13 cellular contexts compared by ENCODE assay signal in genomic region chr1:46037597-46037936, GRCh38.
A peak's percentile ranks its signal among the peaks of the same experiment; 100 is the strongest.
DNase-seq lines count a peak whose midpoint lies in the region; ATAC-seq, FAIRE-seq and TF ChIP-seq lines count a peak whose summit lies in the region.
"Had no signal": no experiment of that assay in that cellular context is flagged by ENCODE, and none has a peak within 500 bp of the region (broad histone marks: within the 10 kb centered on the region; RNA-seq: fewer than 3 reads in every experiment).

No MANE protein-coding gene starts in this region.

- TF ChIP-seq POLR2A in K562 (conservative IDR thresholded peaks at IDR 0.05) (peak; percentile 71), gastroesophageal sphincter (IDR thresholded peaks at IDR 0.05) (no peak), suprapubic skin (IDR thresholded peaks at IDR 0.05) (no peak)

- TF ChIP-seq CTCF in left ventricle myocardium inferior (IDR thresholded peaks at IDR 0.05; ENCODE audit: borderline replicate concordance) (no peak), K562 (IDR thresholded peaks at IDR 0.05 in 2 of 3, conservative IDR thresholded peaks at IDR 0.05 in 1 of 3; ENCODE audit: insufficient read depth in 2 of 3, low read depth in 1 of 3, low read length in 3 of 3) (no peak), gastroesophageal sphincter (IDR thresholded peaks at IDR 0.05) (no peak), suprapubic skin (IDR thresholded peaks at IDR 0.05) (no peak)

- no peaks in the 10 kb centered on the region for H3K79me2 ChIP-seq in K562 (ENCODE audit: control insufficient read depth, insufficient read depth, low read length)

- in situ Hi-C loops in K562 (cut with MboI): loop anchor here (5.0 kb wide), 1 partner anchor 140 kb away; the partner anchor contains the start of genes P3R3URF and TSPAN1

- intact Hi-C loops in left ventricle myocardium inferior (cut with micrococcal nuclease): loop anchor here (2.0 kb wide), 1 partner anchor 141 kb away; no protein-coding TSS in a partner anchor
- intact Hi-C loops in left ventricle myocardium superior (cut with micrococcal nuclease): loop anchor here (2.0 kb wide), 1 partner anchor 141 kb away; no protein-coding TSS in a partner anchor
- intact Hi-C loops in K562 (cut with micrococcal nuclease): loop anchor here (1.0 to 2.0 kb wide), 3 partner anchors 95 to 186 kb away; partner anchors contain the start of gene PIK3R3

- DNase-seq in left ventricle myocardium inferior (no peak), left ventricle myocardium superior (no peak), HT1080 (ENCODE audit: low read depth) (peak; percentile 30), K562 (ENCODE audit: extremely low read depth in 1 of 4, low spot score in 3 of 4) (no peak), SW480 (ENCODE audit: low spot score) (no peak), suprapubic skin (ENCODE audit: low spot score in 2 of 2) (no peak)
- DNase-seq in stimulated activated naive B cell treated with anti-CD40 and anti-IgM and Interleukin-4, amounts not matched to agents 10 μg/mL and 1 μg/mL and 100 μg/mL, for 72 hours: no peak
- DNase-seq: SIG-M5 had no signal

- no peak overlapping the region for H2AFZ ChIP-seq in K562 (ENCODE audit: low read depth, low read length)

- H4K20me1 ChIP-seq in K562 (replicated peaks; ENCODE audit: control insufficient read depth, insufficient read depth, low read length): 0 out of 2 replicates have a peak, but pooled peaks cover 8% of the 10 kb centered on the region

- H3K36me3 Mint-ChIP-seq in stimulated activated naive B cell treated with anti-CD40 and anti-IgM and Interleukin-4, amounts not matched to agents 10 μg/mL and 1 μg/mL and 100 μg/mL, for 72 hours: peaks cover 1 to 7% of the 10 kb centered on the region in 2 donors

- WGBS in K562 (ENCODE audit: insufficient coverage, low coverage, missing lambda C conversion rate): 43% methylated on average over 4 of the region's 4 CpGs
- 61 to 82% methylated on average over 4 of the region's 4 CpGs for WGBS in gastroesophageal sphincter (ENCODE audit: low coverage in 1 of 2), 2 donors
- 77% methylated on average over 4 of the region's 4 CpGs for WGBS in suprapubic skin

- TF ChIP-seq RAD21 in K562 (CRISPR knock-in tag; conservative IDR thresholded peaks at IDR 0.05 in 1 of 2, IDR thresholded peaks at IDR 0.05 in 1 of 2): no peak

- H3K4me2 ChIP-seq in K562 (ENCODE audit: insufficient read depth, low read length): no peak overlapping the region; the same call in 1 of the 2 replicates

- H3K9ac ChIP-seq in K562 (ENCODE audit: insufficient read depth in 1 of 2, low read depth in 2 of 2, low read length in 2 of 2): no peak overlapping the region

- TSS peak; percentile 34 for BruUV-seq in K562 (replicated peaks; lab: Mats Ljungman, UMichigan)

- TF ChIP-seq EP300 in K562 (IDR thresholded peaks at IDR 0.05; ENCODE audit: low read length) (no peak), gastroesophageal sphincter (IDR thresholded peaks at IDR 0.05) (no peak), suprapubic skin (IDR thresholded peaks at IDR 0.05) (no peak)

- no peaks in the 10 kb centered on the region for H3K27me3 Mint-ChIP-seq in stimulated activated naive B cell treated with anti-CD40 and anti-IgM and Interleukin-4, amounts not matched to agents 10 μg/mL and 1 μg/mL and 100 μg/mL, for 72 hours
- H3K27me3 Mint-ChIP-seq: CD4-positive, alpha-beta T cell had no signal

- no peak overlapping the region for H3K27ac Mint-ChIP-seq in stimulated activated naive B cell treated with anti-CD40 and anti-IgM and Interleukin-4, amounts not matched to agents 10 μg/mL and 1 μg/mL and 100 μg/mL, for 72 hours
- H3K27ac Mint-ChIP-seq: CD4-positive, alpha-beta T cell had no signal

- ATAC-seq in left ventricle myocardium superior (no peak), K562 (peak; percentile 14), gastroesophageal sphincter (no peak)
- ATAC-seq in stimulated activated naive B cell treated with anti-CD40 and anti-IgM and Interleukin-4, amounts not matched to agents 10 μg/mL and 1 μg/mL and 100 μg/mL, for 72 hours (replicated peaks): peak; percentile 6 to 17

- H3K27me3 ChIP-seq in left ventricle myocardium inferior (ENCODE audit: low read depth): no peaks in the 10 kb centered on the region
- no peaks in the 10 kb centered on the region for H3K27me3 ChIP-seq in K562 (ENCODE audit: control insufficient read depth in 2 of 2, insufficient read depth in 2 of 2, low read length in 2 of 2)
- no peaks in the 10 kb centered on the region for H3K27me3 ChIP-seq in gastroesophageal sphincter
- no peaks in the 10 kb centered on the region for H3K27me3 ChIP-seq in suprapubic skin
- H3K27me3 ChIP-seq: BE2C had no signal

- no peak for FAIRE-seq in K562 (lab: Jason Lieb, UNC)

- CTCF ChIA-PET in K562 (lab: Yijun Ruan, JAX; ENCODE audit: low intra/inter-chr PET ratio): interaction anchor here (0.6 to 5.8 kb wide), 7 partner anchors 133 to 186 kb away, joined by 3 to 157 read pairs (median 6); partner anchors contain the start of gene TSPAN1

- H3K9me3 ChIP-seq in left ventricle myocardium inferior (replicated peaks) (no peaks in the 10 kb centered on the region), K562 (replicated peaks; ENCODE audit: control insufficient read depth, insufficient read depth, low read depth, low read length) (no peaks in the 10 kb centered on the region), gastroesophageal sphincter (no peaks in the 10 kb centered on the region), suprapubic skin (no peaks in the 10 kb centered on the region)
- H3K9me3 ChIP-seq: BE2C, Caco-2, HAP-1 had no signal

- H3K27ac ChIP-seq in left ventricle myocardium inferior (replicated peaks) (peak overlapping the region; percentile 21), K562 (ENCODE audit: extremely low read depth, low read depth, low read length) (no peak overlapping the region), gastroesophageal sphincter (no peak overlapping the region), suprapubic skin (no peak overlapping the region)

- POLR2A ChIA-PET in K562 (lab: Yijun Ruan, JAX): interaction anchor here (1.2 kb wide), 1 partner anchor 107 kb away, joined by 3 read pairs; no protein-coding TSS in a partner anchor

- no peaks in the 10 kb centered on the region for H3K9me3 Mint-ChIP-seq in stimulated activated naive B cell treated with anti-CD40 and anti-IgM and Interleukin-4, amounts not matched to agents 10 μg/mL and 1 μg/mL and 100 μg/mL, for 72 hours
- H3K9me3 Mint-ChIP-seq: CD4-positive, alpha-beta T cell had no signal

- peaks cover 35% of the 10 kb centered on the region for H3K36me3 ChIP-seq in left ventricle myocardium inferior
- peaks cover 6% of the 10 kb centered on the region; the same call in 1 of the 3 replicates for H3K36me3 ChIP-seq in K562 (ENCODE audit: control insufficient read depth, insufficient read depth, low read length)
- peaks cover 0 to 43% of the 10 kb centered on the region in 2 donors for H3K36me3 ChIP-seq in gastroesophageal sphincter
- peaks cover 16% of the 10 kb centered on the region for H3K36me3 ChIP-seq in suprapubic skin
- H3K36me3 ChIP-seq: BE2C had no signal

- no peak overlapping the region for H3K4me3 Mint-ChIP-seq in stimulated activated naive B cell treated with anti-CD40 and anti-IgM and Interleukin-4, amounts not matched to agents 10 μg/mL and 1 μg/mL and 100 μg/mL, for 72 hours
- H3K4me3 Mint-ChIP-seq: CD4-positive, alpha-beta T cell had no signal

- H3K4me3 ChIP-seq in left ventricle myocardium inferior (no peak overlapping the region), K562 (no peak overlapping the region), gastroesophageal sphincter (no peak overlapping the region), suprapubic skin (no peak overlapping the region)
- H3K4me3 ChIP-seq: HAP-1 had no signal

- H3K4me1 ChIP-seq in left ventricle myocardium inferior (peaks cover 80% of the 10 kb centered on the region), K562 (replicated peaks in 1 of 2; ENCODE audit: control insufficient read depth in 2 of 2, insufficient read depth in 2 of 2, low read length in 2 of 2) (peaks cover 3 to 12% of the 10 kb centered on the region in 2 experiments; a peak in 4 of 5 replicates), gastroesophageal sphincter (peaks cover 0 to 40% (median 7%) of the 10 kb centered on the region in 3 donors), suprapubic skin (peaks cover 11% of the 10 kb centered on the region)
- H3K4me1 ChIP-seq: BE2C, Caco-2, HAP-1 had no signal

- no peaks in the 10 kb centered on the region for H3K9me1 ChIP-seq in K562 (ENCODE audit: control insufficient read depth, insufficient read depth, low read length)

- peaks cover 16 to 17% of the 10 kb centered on the region in 2 donors for H3K4me1 Mint-ChIP-seq in stimulated activated naive B cell treated with anti-CD40 and anti-IgM and Interleukin-4, amounts not matched to agents 10 μg/mL and 1 μg/mL and 100 μg/mL, for 72 hours

TF ChIP-seq in K562, 482 proteins besides CTCF, POLR2A, EP300 and RAD21:
- TF ChIP-seq CGGBP1 (CRISPR knock-in tag; IDR thresholded peaks at IDR 0.05) (peak; percentile 73), PML (IDR thresholded peaks at IDR 0.05; ENCODE audit: low read length) (peak; percentile 86), SUPT5H (IDR thresholded peaks at IDR 0.05) (peak; percentile 62), ZC3H8 (IDR thresholded peaks at IDR 0.05) (no peak), POLR2AphosphoS5 (IDR thresholded peaks at IDR 0.05; ENCODE audit: control insufficient read depth, insufficient read depth, low read depth, low read length) (peak; percentile 57; the same call in 1 of the 2 replicates)
- TF ChIP-seq, protein P1, sequence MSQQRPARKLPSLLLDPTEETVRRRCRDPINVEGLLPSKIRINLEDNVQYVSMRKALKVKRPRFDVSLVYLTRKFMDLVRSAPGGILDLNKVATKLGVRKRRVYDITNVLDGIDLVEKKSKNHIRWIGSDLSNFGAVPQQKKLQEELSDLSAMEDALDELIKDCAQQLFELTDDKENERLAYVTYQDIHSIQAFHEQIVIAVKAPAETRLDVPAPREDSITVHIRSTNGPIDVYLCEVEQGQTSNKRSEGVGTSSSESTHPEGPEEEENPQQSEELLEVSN (IDR thresholded peaks at IDR 0.05; ENCODE audit: borderline replicate concordance in 1 of 2, extremely low read depth in 1 of 2, insufficient read depth in 1 of 2, insufficient read length in 1 of 2, low read depth in 1 of 2, low read length in 1 of 2, poor library complexity in 1 of 2, severe bottlenecking in 1 of 2): no peak
TF ChIP-seq in K562: peak in this region for 4.

Comparison
In these comparisons a context has a peak if more than half of its experiments do, and no peak if none do; other contexts are left out.
1. ATAC-seq: peak in K562 (single experiment) and stimulated activated naive B cell treated with anti-CD40 and anti-IgM and Interleukin-4, amounts not matched to agents 10 μg/mL and 1 μg/mL and 100 μg/mL, for 72 hours (2 of 2); none in left ventricle myocardium superior (single experiment) and gastroesophageal sphincter (single experiment).